10 cellular contexts compared by ENCODE assay signal in the genomic region with DNA sequence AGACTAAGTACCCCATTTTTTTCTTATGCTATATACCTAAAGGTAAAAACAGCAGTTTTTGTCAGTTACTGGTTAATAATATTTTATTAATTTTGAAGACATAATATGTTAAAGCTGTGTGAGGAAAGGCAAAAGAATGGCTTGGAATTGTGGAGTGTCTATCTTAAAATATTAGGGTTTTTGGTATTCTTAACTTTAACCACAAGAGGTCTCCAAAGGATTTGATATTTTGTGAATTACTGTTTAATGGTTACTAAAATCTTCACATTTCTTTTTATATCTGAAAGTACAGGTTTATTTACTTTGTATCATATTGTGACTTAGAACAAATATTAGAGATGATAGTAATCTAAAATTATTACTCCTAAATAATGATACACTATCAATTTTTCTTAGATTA. TPM values are rescaled to one million over a fixed set of nuclear protein-coding genes. Genes with fewer than 3 reads are reported as not detected.
DNase-seq lines count a peak whose midpoint lies in the region; ATAC-seq, FAIRE-seq and TF ChIP-seq lines count a peak whose summit lies in the region.
"Had no signal": no experiment of that assay in that cellular context is flagged by ENCODE, and none has a peak within 500 bp of the region (broad histone marks: within the 10 kb centered on the region; RNA-seq: fewer than 3 reads in every experiment).

No MANE protein-coding gene starts in this region.

- no peaks in the 10 kb centered on the region for H4K20me1 ChIP-seq in SK-N-SH (ENCODE audit: insufficient read depth)

- no peak overlapping the region for H3K27ac ChIP-seq in SK-N-SH (ENCODE audit: low read depth in 2 of 2, low read length in 1 of 2)

- H2AFZ ChIP-seq in SK-N-SH (ENCODE audit: low read depth): no peak overlapping the region

- peaks cover 8% of the 10 kb centered on the region; the same call in 1 of the 2 replicates for H3K79me2 ChIP-seq in SK-N-SH (ENCODE audit: insufficient read depth)

- H3K9me2 ChIP-seq in SK-N-SH: no peaks in the 10 kb centered on the region

- TF ChIP-seq EP300 in SK-N-SH (IDR thresholded peaks at IDR 0.05; ENCODE audit: borderline replicate concordance in 1 of 2, low read depth in 1 of 2, low read length in 1 of 2): no peak

- no peak overlapping the region for H3K4me2 ChIP-seq in SK-N-SH

- H3K4me3 ChIP-seq in SK-N-SH (ENCODE audit: low read depth in 2 of 2, low read length in 1 of 2): no peak overlapping the region; a peak in 1 of 4 replicates

- no peaks in the 10 kb centered on the region for H3K27me3 ChIP-seq in SK-N-SH (ENCODE audit: insufficient read depth)

- no peaks in the 10 kb centered on the region for H3K4me1 ChIP-seq in SK-N-SH (ENCODE audit: control insufficient read depth in 1 of 2, insufficient read depth in 2 of 2, low read depth in 1 of 2, low read length in 1 of 2)

- POLR2A ChIA-PET in SK-N-SH (lab: Yijun Ruan, JAX): no interaction called here

- CTCF ChIA-PET in SK-N-SH (lab: Yijun Ruan, JAX): interaction anchor here (0.8 to 4.4 kb wide), 14 partner anchors 10 to 1662 kb away, joined by 3 to 22 read pairs (median 4); partner anchors contain the start of gene RASGRF2

- H3K9ac ChIP-seq in SK-N-SH: no peak overlapping the region

- H3K9me3 ChIP-seq in SK-N-SH: no peaks in the 10 kb centered on the region

- peaks cover 6% of the 10 kb centered on the region for H3F3A ChIP-seq in SK-N-SH (replicated peaks; ENCODE audit: insufficient read depth)

- DNase-seq in A172 (ENCODE audit: low spot score) (peak; percentile 21), SK-N-SH (no peak), glomerular visceral epithelial cell (ENCODE audit: extremely low spot score) (peak; percentile 23), NCI-H1930 (lab: John Stamatoyannopoulos, UW) (no peak), NCI-H345 (lab: John Stamatoyannopoulos, UW) (no peak), germinal center (ENCODE audit: low spot score) (no peak)
- DNase-seq: activated CD8-positive, alpha-beta memory T cell treated with anti-CD3 and anti-CD28 coated beads, Interleukin-2, amount 50 U/mL, for 48 hours had no signal

- TF ChIP-seq CTCF in SK-N-SH (IDR thresholded peaks at IDR 0.05): peak; percentile 64

- peaks cover 8 to 31% of the 10 kb centered on the region in 2 experiments for H3K36me3 ChIP-seq in SK-N-SH (replicated peaks in 1 of 2; ENCODE audit: control insufficient read depth in 1 of 2, insufficient read depth in 2 of 2, low read length in 1 of 2)

- peak; percentile 97 for FAIRE-seq in G401.6 (lab: Jason Lieb, UNC)

- peak; percentile 67 for TF ChIP-seq RAD21 in SK-N-SH (IDR thresholded peaks at IDR 0.05; ENCODE audit: low read length)

- no peak for ATAC-seq in GM18907 (IDR thresholded peaks at IDR 0.05; ENCODE audit: unreplicated experiment)
- ATAC-seq: stimulated activated effector memory CD8-positive, alpha-beta T cell treated with anti-CD3 and anti-CD28 coated beads, Interleukin-12 subunit alpha, Interleukin-12 subunit beta, amount 100 ng/mL, for 72 hours had no signal

TF ChIP-seq in SK-N-SH, 30 proteins besides CTCF, POLR2A, EP300 and RAD21:
- no peak for TF ChIP-seq MEF2A (IDR thresholded peaks at IDR 0.05; ENCODE audit: borderline replicate concordance, low read depth)
- peak; percentile 23; the same call in 1 of the 2 replicates for TF ChIP-seq SMC3 (IDR thresholded peaks at IDR 0.05; ENCODE audit: low read depth, low read length)
TF ChIP-seq in SK-N-SH: peak in this region for 1.

RNA-seq across cellular contexts. Expression of gene DHFR, which starts 32.0 kb away (rescaled TPM):
- total RNA-seq in A172 (2014; rRNA removed; shearing (Covaris generic)): 147 and 155 TPM in 2 replicates
- 16.6 and 18.3 TPM in 2 replicates for polyA plus RNA-seq in SK-N-SH (2012; rRNA removed)
- 20.1 and 21.1 TPM in 2 replicates for polyA plus RNA-seq in SK-N-SH (2012; cell fraction: cytosol; rRNA removed)
- 6.2 and 14.5 TPM in 2 replicates for polyA plus RNA-seq in SK-N-SH (2012; cell fraction: nucleus; rRNA removed)

RNA-seq across cellular contexts. Expression of gene MSH3, which starts 32.3 kb away (rescaled TPM):
- total RNA-seq in A172 (2014; rRNA removed; shearing (Covaris generic)): 16.1 and 21.4 TPM in 2 replicates
- 3.5 and 4.7 TPM in 2 replicates for polyA plus RNA-seq in SK-N-SH (2012; rRNA removed)
- polyA plus RNA-seq in SK-N-SH (2012; cell fraction: cytosol; rRNA removed): 5.5 and 6.4 TPM in 2 replicates
- 2.0 and 4.1 TPM in 2 replicates for polyA plus RNA-seq in SK-N-SH (2012; cell fraction: nucleus; rRNA removed)

Comparison
In these comparisons a context has a peak if more than half of its experiments do, and no peak if none do; other contexts are left out.
1. DNase-seq: peak in A172 (single experiment) and glomerular visceral epithelial cell (single experiment); none in SK-N-SH (single experiment), NCI-H1930 (0 of 2), NCI-H345 (single experiment) and germinal center (single experiment).